ENCODE assay signal across 12 cellular contexts in genomic region chr7:107179326-107180163, GRCh38.
A peak's percentile ranks its signal among the peaks of the same experiment; 100 is the strongest.
DNase-seq lines count a peak whose midpoint lies in the region; ATAC-seq and TF ChIP-seq lines count a peak whose summit lies in the region.
"Had no signal": no experiment of that assay in that cellular context is flagged by ENCODE, and none has a peak within 500 bp of the region (broad histone marks: within the 10 kb centered on the region; RNA-seq: fewer than 3 reads in every experiment).

No MANE protein-coding gene starts in this region.

- no peaks in the 10 kb centered on the region for H3K27me3 ChIP-seq in WERI-Rb-1 (ENCODE audit: insufficient read depth, low read depth, severe bottlenecking)

- no peak overlapping the region for H3K27ac ChIP-seq in WERI-Rb-1
- H3K27ac ChIP-seq: KMS-11, thoracic aorta had no signal

- no peak for TF ChIP-seq CTCF in WERI-Rb-1 (IDR thresholded peaks at IDR 0.05; ENCODE audit: low read depth, low read length)

- peaks cover 23% of the 10 kb centered on the region for H3K36me3 ChIP-seq in WERI-Rb-1

- H3K27me3 Mint-ChIP-seq in activated naive CD8-positive, alpha-beta T cell: no peaks in the 10 kb centered on the region

- H3K4me1 Mint-ChIP-seq in activated naive CD8-positive, alpha-beta T cell (ENCODE audit: low read depth): peaks cover 75% of the 10 kb centered on the region

- peak overlapping the region; percentile 93 for H3K27ac Mint-ChIP-seq in activated naive CD8-positive, alpha-beta T cell

- H3K4me3 Mint-ChIP-seq in activated naive CD8-positive, alpha-beta T cell: peak overlapping the region; percentile 73
- H3K4me3 Mint-ChIP-seq: neural crest cell had no signal

- no peaks in the 10 kb centered on the region for H3K9me3 ChIP-seq in WERI-Rb-1 (ENCODE audit: severe bottlenecking)
- H3K9me3 ChIP-seq: Caco-2, thoracic aorta had no signal

- no peaks in the 10 kb centered on the region for H3K9me3 Mint-ChIP-seq in activated naive CD8-positive, alpha-beta T cell (ENCODE audit: low read depth)
- H3K9me3 Mint-ChIP-seq: neural crest cell had no signal

- ATAC-seq in GM19023 (IDR thresholded peaks at IDR 0.05; ENCODE audit: unreplicated experiment): no peak
- ATAC-seq in HG02970 (IDR thresholded peaks at IDR 0.05; ENCODE audit: low FRiP score, unreplicated experiment): no peak

- no peak overlapping the region for H3K4me3 ChIP-seq in WERI-Rb-1 (ENCODE audit: low read depth, low read length)
- H3K4me3 ChIP-seq: thoracic aorta had no signal

- peaks cover 12% of the 10 kb centered on the region for H3K36me3 Mint-ChIP-seq in activated naive CD8-positive, alpha-beta T cell

- DNase-seq in 8988T: peak; percentile 13
- peak; percentile 57 for DNase-seq in ELR (ENCODE audit: low read depth)
- peak; percentile 54 for DNase-seq in glomerular visceral epithelial cell (ENCODE audit: extremely low spot score)
- DNase-seq in iPS-NIHi7 (ENCODE audit: extremely low spot score): no peak
- no peak for DNase-seq in WERI-Rb-1
- DNase-seq: Caco-2 had no signal

Comparison
In these comparisons a context has a peak if more than half of its experiments do, and no peak if none do; other contexts are left out.
1. DNase-seq: peak in 8988T (single experiment), ELR (single experiment) and glomerular visceral epithelial cell (single experiment); none in iPS-NIHi7 (single experiment) and WERI-Rb-1 (single experiment).